Comparison of ENCODE assay signal across 19 cellular contexts in the genomic region with DNA sequence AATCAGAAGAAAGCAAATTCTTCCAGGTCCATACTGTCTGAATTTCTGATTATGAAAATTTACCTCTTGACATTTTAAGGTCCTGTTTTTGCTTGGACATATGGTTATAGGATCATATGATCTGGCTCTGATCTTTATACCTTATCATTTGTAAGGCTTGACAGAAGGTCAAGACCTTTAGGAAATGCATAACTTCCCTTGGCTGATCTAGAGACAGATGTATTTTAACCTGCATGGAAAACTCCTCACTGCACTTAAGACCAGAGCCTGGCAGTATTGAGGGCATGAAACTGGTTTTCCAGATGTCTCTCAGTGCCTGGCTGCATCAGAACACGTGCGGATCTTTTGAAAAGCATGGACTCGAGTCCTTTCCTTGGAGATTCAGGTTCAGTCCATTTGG. TPM values are rescaled to one million over a fixed set of nuclear protein-coding genes. Genes with fewer than 3 reads are reported as not detected.
A peak's percentile ranks its signal among the peaks of the same experiment; 100 is the strongest.
DNase-seq lines count a peak whose midpoint lies in the region; ATAC-seq and TF ChIP-seq lines count a peak whose summit lies in the region.
"Had no signal": no experiment of that assay in that cellular context is flagged by ENCODE, and none has a peak within 500 bp of the region (broad histone marks: within the 10 kb centered on the region; RNA-seq: fewer than 3 reads in every experiment).

No MANE protein-coding gene starts in this region.

- H3K36me3 Mint-ChIP-seq in activated T-cell treated with anti-CD3 and anti-CD28 coated beads, Interleukin-2, amount 50 U/mL, for 72 hours (ENCODE audit: insufficient read depth in 2 of 2) = peaks cover 12 to 29% of the 10 kb centered on the region in 2 donors
- H3K36me3 Mint-ChIP-seq in activated T-helper 17 cell treated with anti-CD3 and anti-CD28 coated beads, Interleukin-2, amount 50 U/mL, for 72 hours (ENCODE audit: low read depth) = peaks cover 97% of the 10 kb centered on the region
- H3K36me3 Mint-ChIP-seq in stimulated activated memory B cell treated with anti-CD40 and anti-IgM and Interleukin-4, amounts not matched to agents 10 μg/mL and 1 μg/mL and 100 μg/mL, for 72 hours = peaks cover 62% of the 10 kb centered on the region
- peaks cover 58% of the 10 kb centered on the region for H3K36me3 Mint-ChIP-seq in activated naive CD4-positive, alpha-beta T cell treated with anti-CD3 and anti-CD28 coated beads, Interleukin-2, amount 10 ng/mL, durations not matched to agents 7 days and 5 days

- no peak for DNase-seq in activated T-cell treated with anti-CD3 and anti-CD28 coated beads, Interleukin-2, amount 50 U/mL, for 72 hours
- no peak for DNase-seq in activated T-cell treated with anti-CD3 and anti-CD28 coated beads, Interleukin-2, amount 50 U/mL, for 1 hour
- DNase-seq in mesenteric fat pad (ENCODE audit: low spot score) (peak; percentile 5), ovary (no peak), NCI-H2107 (lab: John Stamatoyannopoulos, UW) (no peak)
- no peak for DNase-seq in activated naive CD4-positive, alpha-beta T cell treated with anti-CD3 and anti-CD28 coated beads, Interleukin-2, amount 10 ng/mL, durations not matched to agents 7 days and 5 days
- DNase-seq: CD4-positive, alpha-beta T cell; DMS153; GDM1; HCEC 1CT; MM.1S; NCI-H1092 treated with DMSO at 0.1 percent for 48 hours; NCI-H146; NCI-H2081; NCI-H446 treated with DMSO at 0.1 percent for 48 hours; Peyer's patch had no signal

- no peak for ATAC-seq in activated T-cell treated with anti-CD3 and anti-CD28 coated beads, Interleukin-2, amount 50 U/mL, for 72 hours (replicated peaks in 1 of 2)
- no peak for ATAC-seq in activated T-helper 17 cell treated with anti-CD3 and anti-CD28 coated beads, Interleukin-2, amount 50 U/mL, for 72 hours (replicated peaks)
- no peak for ATAC-seq in stimulated activated memory B cell treated with anti-CD40 and anti-IgM and Interleukin-4, amounts not matched to agents 10 μg/mL and 1 μg/mL and 100 μg/mL, for 72 hours
- ATAC-seq: GM23338 had no signal

- no peaks in the 10 kb centered on the region for H3K4me1 ChIP-seq in ovary (ENCODE audit: insufficient read depth)
- H3K4me1 ChIP-seq: Peyer's patch had no signal

- CTCF ChIA-PET in activated naive CD4-positive, alpha-beta T cell treated with anti-CD3 and anti-CD28 coated beads, Interleukin-2, amount 10 ng/mL, durations not matched to agents 7 days and 5 days (lab: Charles Lee) = no interaction called here

- TF ChIP-seq POLR2A in ovary (IDR thresholded peaks at IDR 0.05) = no peak

- 74 to 87% (median 80%) methylated on average over 3 of the region's 3 CpGs for WGBS in ovary, 3 donors

- no peak overlapping the region for H3K4me3 ChIP-seq in ovary
- H3K4me3 ChIP-seq: GM23338, Peyer's patch had no signal

- no peaks in the 10 kb centered on the region for H3K27me3 ChIP-seq in ovary
- H3K27me3 ChIP-seq: Peyer's patch had no signal

- H3K27ac Mint-ChIP-seq in activated T-cell treated with anti-CD3 and anti-CD28 coated beads, Interleukin-2, amount 50 U/mL, for 72 hours = peak overlapping the region; percentile 19
- peak overlapping the region; percentile 83 for H3K27ac Mint-ChIP-seq in activated T-helper 17 cell treated with anti-CD3 and anti-CD28 coated beads, Interleukin-2, amount 50 U/mL, for 72 hours
- H3K27ac Mint-ChIP-seq in stimulated activated memory B cell treated with anti-CD40 and anti-IgM and Interleukin-4, amounts not matched to agents 10 μg/mL and 1 μg/mL and 100 μg/mL, for 72 hours = peak overlapping the region; percentile 65
- H3K27ac Mint-ChIP-seq in activated naive CD4-positive, alpha-beta T cell treated with anti-CD3 and anti-CD28 coated beads, Interleukin-2, amount 10 ng/mL, durations not matched to agents 7 days and 5 days = no peak overlapping the region

- H3K4me1 Mint-ChIP-seq in activated T-cell treated with anti-CD3 and anti-CD28 coated beads, Interleukin-2, amount 50 U/mL, for 72 hours (ENCODE audit: low read depth) = peaks cover 9% of the 10 kb centered on the region
- H3K4me1 Mint-ChIP-seq in activated T-helper 17 cell treated with anti-CD3 and anti-CD28 coated beads, Interleukin-2, amount 50 U/mL, for 72 hours = peaks cover 9% of the 10 kb centered on the region
- peaks cover 44% of the 10 kb centered on the region for H3K4me1 Mint-ChIP-seq in stimulated activated memory B cell treated with anti-CD40 and anti-IgM and Interleukin-4, amounts not matched to agents 10 μg/mL and 1 μg/mL and 100 μg/mL, for 72 hours
- no peaks in the 10 kb centered on the region for H3K4me1 Mint-ChIP-seq in activated naive CD4-positive, alpha-beta T cell treated with anti-CD3 and anti-CD28 coated beads, Interleukin-2, amount 10 ng/mL, durations not matched to agents 7 days and 5 days
- H3K4me1 Mint-ChIP-seq: GM23338 had no signal

- H3K27ac ChIP-seq in ovary = no peak overlapping the region
- H3K27ac ChIP-seq: Peyer's patch had no signal

- H3K9me3 Mint-ChIP-seq in activated T-cell treated with anti-CD3 and anti-CD28 coated beads, Interleukin-2, amount 50 U/mL, for 72 hours = no peaks in the 10 kb centered on the region
- H3K9me3 Mint-ChIP-seq in activated T-helper 17 cell treated with anti-CD3 and anti-CD28 coated beads, Interleukin-2, amount 50 U/mL, for 72 hours = no peaks in the 10 kb centered on the region
- H3K9me3 Mint-ChIP-seq in stimulated activated memory B cell treated with anti-CD40 and anti-IgM and Interleukin-4, amounts not matched to agents 10 μg/mL and 1 μg/mL and 100 μg/mL, for 72 hours = no peaks in the 10 kb centered on the region
- H3K9me3 Mint-ChIP-seq in activated naive CD4-positive, alpha-beta T cell treated with anti-CD3 and anti-CD28 coated beads, Interleukin-2, amount 10 ng/mL, durations not matched to agents 7 days and 5 days = no peaks in the 10 kb centered on the region
- H3K9me3 Mint-ChIP-seq: CD4-positive, alpha-beta T cell; GM23338 had no signal

- H3K27me3 Mint-ChIP-seq in activated T-cell treated with anti-CD3 and anti-CD28 coated beads, Interleukin-2, amount 50 U/mL, for 72 hours (ENCODE audit: low read depth) = no peaks in the 10 kb centered on the region
- H3K27me3 Mint-ChIP-seq in activated T-helper 17 cell treated with anti-CD3 and anti-CD28 coated beads, Interleukin-2, amount 50 U/mL, for 72 hours = no peaks in the 10 kb centered on the region
- H3K27me3 Mint-ChIP-seq in stimulated activated memory B cell treated with anti-CD40 and anti-IgM and Interleukin-4, amounts not matched to agents 10 μg/mL and 1 μg/mL and 100 μg/mL, for 72 hours = no peaks in the 10 kb centered on the region
- H3K27me3 Mint-ChIP-seq in activated naive CD4-positive, alpha-beta T cell treated with anti-CD3 and anti-CD28 coated beads, Interleukin-2, amount 10 ng/mL, durations not matched to agents 7 days and 5 days = no peaks in the 10 kb centered on the region
- H3K27me3 Mint-ChIP-seq: CD4-positive, alpha-beta T cell had no signal

- H3K9me3 ChIP-seq in ovary = no peaks in the 10 kb centered on the region
- H3K9me3 ChIP-seq: Peyer's patch had no signal

- no peaks in the 10 kb centered on the region for H3K36me3 ChIP-seq in ovary

- no peak overlapping the region for H3K4me3 Mint-ChIP-seq in activated T-cell treated with anti-CD3 and anti-CD28 coated beads, Interleukin-2, amount 50 U/mL, for 72 hours
- no peak overlapping the region for H3K4me3 Mint-ChIP-seq in activated T-helper 17 cell treated with anti-CD3 and anti-CD28 coated beads, Interleukin-2, amount 50 U/mL, for 72 hours
- H3K4me3 Mint-ChIP-seq in stimulated activated memory B cell treated with anti-CD40 and anti-IgM and Interleukin-4, amounts not matched to agents 10 μg/mL and 1 μg/mL and 100 μg/mL, for 72 hours = no peak overlapping the region
- no peak overlapping the region for H3K4me3 Mint-ChIP-seq in activated naive CD4-positive, alpha-beta T cell treated with anti-CD3 and anti-CD28 coated beads, Interleukin-2, amount 10 ng/mL, durations not matched to agents 7 days and 5 days
- H3K4me3 Mint-ChIP-seq: CD4-positive, alpha-beta T cell; GM23338 had no signal

- TF ChIP-seq CTCF in ovary (IDR thresholded peaks at IDR 0.05) = no peak

- no peak for TF ChIP-seq EP300 in ovary (IDR thresholded peaks at IDR 0.05)

- intact Hi-C loops in ovary (cut with DNase I) = no loop called here

RNA-seq across cellular contexts. Expression of gene TRRAP, which starts 55.9 kb away (rescaled TPM):
- 10 to 100 TPM; 59.3 to 63.1 TPM for total RNA-seq in activated T-cell treated with anti-CD3 and anti-CD28 coated beads, Interleukin-2, amount 50 U/mL, for 72 hours
- total RNA-seq in activated T-helper 17 cell treated with anti-CD3 and anti-CD28 coated beads, Interleukin-2, amount 50 U/mL, for 72 hours = 10 to 100 TPM; 59.1 to 69.5 TPM
- total RNA-seq in mesenteric fat pad = 30.9 TPM
- 10 to 100 TPM; 26.0 to 47.9 (median 37.9) TPM for total RNA-seq in ovary
- polyA plus RNA-seq in ovary = 10 to 100 TPM; 15.9 to 20.3 TPM
